Comparison of ENCODE assay signal across 24 cellular contexts in genomic region chr5:147084702-147085101, GRCh38.
DNase-seq lines count a peak whose midpoint lies in the region; ATAC-seq and TF ChIP-seq lines count a peak whose summit lies in the region.
"Had no signal": no experiment of that assay in that cellular context is flagged by ENCODE, and none has a peak within 500 bp of the region (broad histone marks: within the 10 kb centered on the region; RNA-seq: fewer than 3 reads in every experiment).

No MANE protein-coding gene starts in this region.

- no peaks in the 10 kb centered on the region for H3K36me3 ChIP-seq in upper lobe of left lung
- no peaks in the 10 kb centered on the region for H3K36me3 ChIP-seq in psoas muscle (ENCODE audit: insufficient read depth in 1 of 2, low read depth in 1 of 2)
- H3K36me3 ChIP-seq: ovary, Peyer's patch, tibial nerve had no signal

- no peak for TF ChIP-seq POLR2A in upper lobe of left lung (IDR thresholded peaks at IDR 0.05)

- TF ChIP-seq EP300 in upper lobe of left lung (IDR thresholded peaks at IDR 0.05) = no peak

- CTCF ChIA-PET in HEK293T (lab: Yijun Ruan, JAX) = no interaction called here

- H3K4me1 ChIP-seq in upper lobe of left lung = no peaks in the 10 kb centered on the region
- no peaks in the 10 kb centered on the region for H3K4me1 ChIP-seq in psoas muscle
- H3K4me1 ChIP-seq: Peyer's patch had no signal

- no peak overlapping the region for H3K4me3 ChIP-seq in upper lobe of left lung
- no peak overlapping the region for H3K4me3 ChIP-seq in psoas muscle
- H3K4me3 ChIP-seq: GM23248, ovary, Peyer's patch, tibial nerve had no signal

- no peak for TF ChIP-seq CTCF in upper lobe of left lung (IDR thresholded peaks at IDR 0.05)
- no peak for TF ChIP-seq CTCF in psoas muscle (IDR thresholded peaks at IDR 0.05)

- ATAC-seq in upper lobe of left lung (ENCODE audit: low FRiP score in 2 of 2) = peak; percentile 23 to 34
- no peak for ATAC-seq in psoas muscle
- ATAC-seq: CD8-positive, alpha-beta T cell; effector memory CD8-positive, alpha-beta T cell; left ventricle myocardium superior; stimulated activated naive B cell treated with anti-CD40 and anti-IgM and Interleukin-4, amounts not matched to agents 10 μg/mL and 1 μg/mL and 100 μg/mL, for 72 hours; T-helper 17 cell had no signal

- intact Hi-C loops in psoas muscle (cut with DNase I) = no loop called here

- H3K27ac ChIP-seq in upper lobe of left lung (no peak overlapping the region), psoas muscle (no peak overlapping the region)
- H3K27ac ChIP-seq: GM23248, ovary, Peyer's patch, VCaP had no signal

- no peaks in the 10 kb centered on the region for H3K27me3 ChIP-seq in upper lobe of left lung
- no peaks in the 10 kb centered on the region for H3K27me3 ChIP-seq in psoas muscle (ENCODE audit: insufficient read depth in 3 of 3, low read length in 2 of 3)
- H3K27me3 ChIP-seq: ovary, Peyer's patch, tibial nerve had no signal

- H3K9me3 ChIP-seq in upper lobe of left lung (no peaks in the 10 kb centered on the region), psoas muscle (no peaks in the 10 kb centered on the region)
- H3K9me3 ChIP-seq: ovary, Peyer's patch, tibial nerve had no signal

- 83 to 92% methylated on average over 1 of the region's 1 CpG for WGBS in upper lobe of left lung, 2 donors
- 49 to 77% (median 70%) methylated on average over 1 of the region's 1 CpG for WGBS in psoas muscle, 3 donors

- DNase-seq in SK-MEL-5 (ENCODE audit: low read depth, low spot score) = peak; percentile 78
- peak; percentile 73 for DNase-seq in foreskin melanocyte
- DNase-seq in nucleus accumbens (lab: John Stamatoyannopoulos, UW) = peak in 53 of 56 donors; percentile 18 to 93 (median 76)
- no peak for DNase-seq in upper lobe of left lung
- no peak for DNase-seq in psoas muscle
- no peak for DNase-seq in HEK293T (ENCODE audit: extremely low spot score)
- DNase-seq in NCI-H446 treated with DMSO at 0.1 percent for 48 hours (lab: John Stamatoyannopoulos, UW) = no peak
- DNase-seq: activated CD8-positive, alpha-beta memory T cell treated with anti-CD3 and anti-CD28 coated beads, Interleukin-2, amount 50 U/mL, for 48 hours; activated effector memory CD4-positive, alpha-beta T cell treated with Interleukin-2 at 50 U/mL for 16 hours; CD8-positive, alpha-beta T cell; central memory CD4-positive, alpha-beta T cell; DMS53; effector memory CD8-positive, alpha-beta T cell; GM23248; left ventricle myocardium superior; MM.1S; NCI-H1694; NCI-H2227 treated with DMSO at 0.1 percent for 48 hours; ovary; Peyer's patch; stimulated activated naive B cell treated with anti-CD40 and anti-IgM and Interleukin-4, amounts not matched to agents 10 μg/mL and 1 μg/mL and 100 μg/mL, for 72 hours; T-helper 17 cell had no signal

- POLR2A ChIA-PET in HEK293T (lab: Yijun Ruan, JAX) = no interaction called here

- in situ Hi-C loops in SK-MEL-5 (cut with HindIII; ENCODE audit: low pct_unique_long_range_greater_than_20kb, low sequenced_read_pairs) = no loop called here

TF ChIP-seq in HEK293T, 16 proteins besides CTCF, POLR2A, EP300 and RAD21:
- no peak for TF ChIP-seq ELF4 (IDR thresholded peaks at IDR 0.05)
- TF ChIP-seq CTBP1 (IDR thresholded peaks at IDR 0.05; ENCODE audit: borderline replicate concordance) = no peak
- TF ChIP-seq NFRKB (IDR thresholded peaks at IDR 0.05) = no peak
- TF ChIP-seq BHLHE40 (IDR thresholded peaks at IDR 0.05; ENCODE audit: borderline replicate concordance) = no peak
- no peak for TF ChIP-seq HDGF (IDR thresholded peaks at IDR 0.05; ENCODE audit: borderline replicate concordance)
- no peak for TF ChIP-seq L3MBTL2 (conservative IDR thresholded peaks at IDR 0.05)
- no peak for TF ChIP-seq LEF1 (IDR thresholded peaks at IDR 0.05; ENCODE audit: borderline replicate concordance)
- TF ChIP-seq FOXA1 (IDR thresholded peaks at IDR 0.05) = no peak
- no peak for TF ChIP-seq SP1 (IDR thresholded peaks at IDR 0.05)
- TF ChIP-seq FOXK2 (IDR thresholded peaks at IDR 0.05) = no peak
- no peak for TF ChIP-seq TARDBP (IDR thresholded peaks at IDR 0.05)
- TF ChIP-seq ZNF384 (IDR thresholded peaks at IDR 0.05) = no peak
- TF ChIP-seq PKNOX1 (IDR thresholded peaks at IDR 0.05) = no peak
- TF ChIP-seq FOXM1 (IDR thresholded peaks at IDR 0.05; ENCODE audit: borderline replicate concordance) = no peak
- TF ChIP-seq ARNT (IDR thresholded peaks at IDR 0.05) = no peak
- TF ChIP-seq SUZ12 (IDR thresholded peaks at IDR 0.05) = no peak

Comparison
In these comparisons a context has a peak if more than half of its experiments do, and no peak if none do; other contexts are left out.
1. DNase-seq: peak in SK-MEL-5 (single experiment), foreskin melanocyte (single experiment) and nucleus accumbens (53 of 56); none in upper lobe of left lung (0 of 2), psoas muscle (0 of 2), HEK293T (single experiment) and NCI-H446 treated with DMSO at 0.1 percent for 48 hours (single experiment).
2. ATAC-seq: peak in upper lobe of left lung (2 of 2); none in psoas muscle (0 of 4).